ENCODE assay signal across 1 cellular context in genomic region chr13:53151692-53152421, GRCh38.
TF ChIP-seq lines count a peak whose summit lies in the region.

No MANE protein-coding gene starts in this region.

TF ChIP-seq in liver, 16 proteins besides CTCF, POLR2A, EP300 and RAD21 (continued from another document):
- no peak for TF ChIP-seq REST (IDR thresholded peaks at IDR 0.05)
- TF ChIP-seq JUND (IDR thresholded peaks at IDR 0.05): no peak
- TF ChIP-seq GABPA (IDR thresholded peaks at IDR 0.05 in 1 of 2, conservative IDR thresholded peaks at IDR 0.05 in 1 of 2): no peak
- no peak for TF ChIP-seq HNF4A (conservative IDR thresholded peaks at IDR 0.05)
- no peak for TF ChIP-seq TAF1 (conservative IDR thresholded peaks at IDR 0.05)
- no peak for TF ChIP-seq YY1 (IDR thresholded peaks at IDR 0.05)
- TF ChIP-seq RXRA (IDR thresholded peaks at IDR 0.05): no peak
- TF ChIP-seq ZBTB33 (IDR thresholded peaks at IDR 0.05): no peak
- TF ChIP-seq EGR1 (IDR thresholded peaks at IDR 0.05; ENCODE audit: low read depth in 2 of 2): no peak
- TF ChIP-seq ATF3 (IDR thresholded peaks at IDR 0.05): no peak
TF ChIP-seq in liver: peak in this region for 0.
